10 cellular contexts compared by ENCODE assay signal in genomic region chr14:69088523-69089445, GRCh38.
DNase-seq lines count a peak whose midpoint lies in the region; ATAC-seq and TF ChIP-seq lines count a peak whose summit lies in the region.
"Had no signal": no experiment of that assay in that cellular context is flagged by ENCODE, and none has a peak within 500 bp of the region (broad histone marks: within the 10 kb centered on the region; RNA-seq: fewer than 3 reads in every experiment).

No MANE protein-coding gene starts in this region.

- DNase-seq in activated naive CD8-positive, alpha-beta T cell treated with anti-CD3 and anti-CD28 coated beads for 36 hours: no peak
- DNase-seq in epithelial cell of esophagus (ENCODE audit: low read depth) (peak; percentile 82), aorta (no peak), GM23338 (ENCODE audit: low spot score) (no peak), NCI-H1105 treated with DMSO at 0.1 percent for 48 hours (lab: John Stamatoyannopoulos, UW) (no peak), Kasumi-1 (lab: John Stamatoyannopoulos, UW) (no peak)
- DNase-seq: NCI-H187 treated with DMSO at 0.1 percent for 48 hours; stimulated activated CD4-positive, alpha-beta T cell treated with anti-CD3 and anti-CD28 coated beads, Interleukin-1b, Interleukin-23, amount 100 ng/mL, for 48 hours had no signal

- H3K9me2 ChIP-seq in GM23338 (ENCODE audit: insufficient read depth): no peaks in the 10 kb centered on the region

- no peak overlapping the region for H2AFZ ChIP-seq in GM23338

- peaks cover 9% of the 10 kb centered on the region for H3K4me1 Mint-ChIP-seq in activated naive CD8-positive, alpha-beta T cell (ENCODE audit: low read depth)
- H3K4me1 Mint-ChIP-seq in activated naive CD8-positive, alpha-beta T cell treated with anti-CD3 and anti-CD28 coated beads for 36 hours: peaks cover 20% of the 10 kb centered on the region
- H3K4me1 Mint-ChIP-seq in GM23338: peaks cover 1% of the 10 kb centered on the region; the same call in 2 of the 3 replicates

- H3F3A ChIP-seq in GM23338 (replicated peaks; ENCODE audit: low read depth): no peaks in the 10 kb centered on the region

- H3K36me3 Mint-ChIP-seq in activated naive CD8-positive, alpha-beta T cell: peaks cover 11% of the 10 kb centered on the region
- H3K36me3 Mint-ChIP-seq in activated naive CD8-positive, alpha-beta T cell treated with anti-CD3 and anti-CD28 coated beads for 36 hours: peaks cover 11% of the 10 kb centered on the region
- no peaks in the 10 kb centered on the region for H3K36me3 Mint-ChIP-seq in GM23338 (ENCODE audit: low read depth)

- H3K4me1 ChIP-seq in muscle layer of duodenum (ENCODE audit: control insufficient read depth in 1 of 2, insufficient read depth in 2 of 2, low read length in 2 of 2) (peaks cover 0 to 6% of the 10 kb centered on the region in 2 donors), aorta (ENCODE audit: control insufficient read depth in 1 of 2, insufficient read depth in 2 of 2, low read length in 2 of 2) (peaks cover 0 to 4% of the 10 kb centered on the region in 2 donors), GM23338 (ENCODE audit: insufficient read depth) (peaks cover under 1% of the 10 kb centered on the region; the same call in 1 of the 2 replicates)

- intact Hi-C loops in aorta (cut with DNase I): loop anchor here in 1 of 2 donors (5.0 kb wide), 2 partner anchors 41 to 106 kb away; no protein-coding TSS in a partner anchor

- no peaks in the 10 kb centered on the region for H3K9me3 ChIP-seq in muscle layer of duodenum (ENCODE audit: control insufficient read depth in 1 of 2, low read length in 2 of 2)
- H3K9me3 ChIP-seq in aorta (ENCODE audit: control insufficient read depth, low read length): no peaks in the 10 kb centered on the region

- no peaks in the 10 kb centered on the region for H3K27me3 Mint-ChIP-seq in activated naive CD8-positive, alpha-beta T cell
- no peaks in the 10 kb centered on the region for H3K27me3 Mint-ChIP-seq in activated naive CD8-positive, alpha-beta T cell treated with anti-CD3 and anti-CD28 coated beads for 36 hours
- no peaks in the 10 kb centered on the region for H3K27me3 Mint-ChIP-seq in GM23338 (ENCODE audit: insufficient read depth, low read depth, poor library complexity)

- H3K36me3 ChIP-seq in muscle layer of duodenum (ENCODE audit: control insufficient read depth in 1 of 2, insufficient read depth in 2 of 2, low read length in 2 of 2): peaks cover 19 to 23% of the 10 kb centered on the region in 2 donors
- H3K36me3 ChIP-seq in aorta (ENCODE audit: control insufficient read depth in 1 of 2, insufficient read depth in 2 of 2, low read length in 1 of 2): no peaks in the 10 kb centered on the region
- H3K36me3 ChIP-seq in GM23338 (ENCODE audit: insufficient read depth): no peaks in the 10 kb centered on the region

- peak; percentile 61 for ATAC-seq in aorta (ENCODE audit: low FRiP score)
- ATAC-seq in GM23338: no peak

- H4K20me1 ChIP-seq in GM23338 (replicated peaks; ENCODE audit: insufficient read depth): no peaks in the 10 kb centered on the region

- H3K4me3 ChIP-seq in epithelial cell of esophagus (ENCODE audit: low read length) (no peak overlapping the region), muscle layer of duodenum (ENCODE audit: low read depth in 1 of 2, low read length in 2 of 2) (no peak overlapping the region), aorta (ENCODE audit: low read length in 2 of 2) (no peak overlapping the region), GM23338 (no peak overlapping the region)

- H3K27me3 ChIP-seq in muscle layer of duodenum (ENCODE audit: low read depth, low read length): no peaks in the 10 kb centered on the region
- no peaks in the 10 kb centered on the region for H3K27me3 ChIP-seq in aorta (ENCODE audit: control insufficient read depth in 1 of 2, insufficient read depth in 2 of 2, low read length in 1 of 2)
- H3K27me3 ChIP-seq in GM23338 (ENCODE audit: insufficient read depth): no peaks in the 10 kb centered on the region

- 25% methylated on average over 3 of the region's 3 CpGs for WGBS in aorta, 2 donors

- no peaks in the 10 kb centered on the region for H3K79me2 ChIP-seq in GM23338 (replicated peaks; ENCODE audit: insufficient read depth)

- no peak overlapping the region for H3K4me2 ChIP-seq in GM23338

- peak overlapping the region; percentile 22 for H3K27ac Mint-ChIP-seq in activated naive CD8-positive, alpha-beta T cell
- no peak overlapping the region for H3K27ac Mint-ChIP-seq in activated naive CD8-positive, alpha-beta T cell treated with anti-CD3 and anti-CD28 coated beads for 36 hours
- H3K27ac Mint-ChIP-seq in GM23338: no peak overlapping the region

- TF ChIP-seq CTCF in epithelial cell of esophagus (IDR thresholded peaks at IDR 0.05; ENCODE audit: insufficient read depth, low read depth, low read length, missing control alignments) (no peak), GM23338 (conservative IDR thresholded peaks at IDR 0.05; ENCODE audit: low read depth in 2 of 2) (no peak)

- H3K27ac ChIP-seq in muscle layer of duodenum (ENCODE audit: low read length) (peak overlapping the region; percentile 90), aorta (ENCODE audit: low read depth in 1 of 2, low read length in 2 of 2) (peak overlapping the region; percentile 48 to 49), GM23338 (ENCODE audit: low read depth) (no peak overlapping the region)

- no peak overlapping the region for H3K4me3 Mint-ChIP-seq in activated naive CD8-positive, alpha-beta T cell
- H3K4me3 Mint-ChIP-seq in activated naive CD8-positive, alpha-beta T cell treated with anti-CD3 and anti-CD28 coated beads for 36 hours: no peak overlapping the region
- H3K4me3 Mint-ChIP-seq in GM23338: no peak overlapping the region

- H3K9me3 Mint-ChIP-seq in activated naive CD8-positive, alpha-beta T cell (ENCODE audit: low read depth): no peaks in the 10 kb centered on the region
- H3K9me3 Mint-ChIP-seq in activated naive CD8-positive, alpha-beta T cell treated with anti-CD3 and anti-CD28 coated beads for 36 hours: no peaks in the 10 kb centered on the region
- no peaks in the 10 kb centered on the region for H3K9me3 Mint-ChIP-seq in GM23338

TF ChIP-seq in GM23338, 12 proteins besides CTCF, POLR2A, EP300 and RAD21:
- no peak for TF ChIP-seq EZH2phosphoT487 (IDR thresholded peaks at IDR 0.05; ENCODE audit: unreplicated experiment)
TF ChIP-seq in GM23338: peak in this region for 0.
